ENCODE assay signal across 22 cellular contexts in genomic region chr14:36183402-36183801, GRCh38. TPM values are rescaled to one million over a fixed set of nuclear protein-coding genes. Genes with fewer than 3 reads are reported as not detected.
DNase-seq lines count a peak whose midpoint lies in the region; ATAC-seq, FAIRE-seq and TF ChIP-seq lines count a peak whose summit lies in the region.
"Had no signal": no experiment of that assay in that cellular context is flagged by ENCODE, and none has a peak within 500 bp of the region (broad histone marks: within the 10 kb centered on the region; RNA-seq: fewer than 3 reads in every experiment).

No MANE protein-coding gene starts in this region.

- no peak overlapping the region for H4K8ac ChIP-seq in H9 (replicated peaks; ENCODE audit: insufficient read length, low read depth, low read length)

- H3K27ac Mint-ChIP-seq in H9 = no peak overlapping the region
- no peak overlapping the region for H3K27ac Mint-ChIP-seq in activated CD4-positive, alpha-beta memory T cell treated with anti-CD3 and anti-CD28 coated beads for 36 hours
- H3K27ac Mint-ChIP-seq: CD4-positive, alpha-beta memory T cell had no signal

- no peaks in the 10 kb centered on the region for H3K79me1 ChIP-seq in H9 (ENCODE audit: insufficient read depth, low read depth, low read length, poor library complexity, severe bottlenecking)

- H3K56ac ChIP-seq in H9 (ENCODE audit: insufficient read length, low read depth, low read length) = no peak overlapping the region

- no peak overlapping the region for H3K14ac ChIP-seq in H9 (ENCODE audit: insufficient read depth, low read length)

- DNase-seq in HepG2 (ENCODE audit: low spot score) = no peak
- no peak for DNase-seq in right lobe of liver
- peak; percentile 23 for DNase-seq in bronchial epithelial cell (ENCODE audit: low read depth)
- DNase-seq in thyroid gland = no peak
- DNase-seq in H9 = no peak
- DNase-seq in activated CD4-positive, alpha-beta memory T cell treated with anti-CD3 and anti-CD28 coated beads for 36 hours = no peak
- DNase-seq: 8988T; C1 segment of cervical spinal cord; Calu3; CD4-positive, alpha-beta memory T cell; COR-L47; DMS53; DMS79 treated with DMSO at 0.1 percent for 48 hours; GF-D8; GOT3; HCEC 1CT had no signal

- POLR2A ChIA-PET in HepG2 (lab: Yijun Ruan, JAX) = no interaction called here
- POLR2A ChIA-PET in activated CD4-positive, alpha-beta memory T cell treated with anti-CD3 and anti-CD28 coated beads for 36 hours (lab: Charles Lee) = no interaction called here

- no peaks in the 10 kb centered on the region for H3K4me1 Mint-ChIP-seq in H9
- no peaks in the 10 kb centered on the region for H3K4me1 Mint-ChIP-seq in activated CD4-positive, alpha-beta memory T cell treated with anti-CD3 and anti-CD28 coated beads for 36 hours (ENCODE audit: low read depth)
- H3K4me1 Mint-ChIP-seq: CD4-positive, alpha-beta memory T cell had no signal

- H3K27me3 ChIP-seq in HepG2 (ENCODE audit: control insufficient read depth in 1 of 2, insufficient read depth in 2 of 2, low read length in 2 of 2) (peaks cover 0 to 17% of the 10 kb centered on the region in 2 experiments; a peak in 1 of 5 replicates), right lobe of liver (no peaks in the 10 kb centered on the region), bronchial epithelial cell (ENCODE audit: control insufficient read depth, insufficient read depth, low read length) (no peaks in the 10 kb centered on the region), thyroid gland (no peaks in the 10 kb centered on the region), H9 (ENCODE audit: insufficient read depth, low read length) (no peaks in the 10 kb centered on the region)

- H4K20me1 ChIP-seq in HepG2 (ENCODE audit: insufficient read depth, low read length) (no peaks in the 10 kb centered on the region), H9 (ENCODE audit: control insufficient read depth, insufficient read depth, insufficient read length) (no peaks in the 10 kb centered on the region)

- H3K27ac ChIP-seq in HepG2 (ENCODE audit: extremely low read length, insufficient read depth, low read length) (no peak overlapping the region), right lobe of liver (no peak overlapping the region), thyroid gland (peak overlapping the region in 2 of 3 donors; percentile 6 to 37), H9 (ENCODE audit: insufficient read length, low read depth, low read length) (no peak overlapping the region)

- H3K9ac ChIP-seq in HepG2 (ENCODE audit: insufficient read depth, low read depth, low read length) (no peak overlapping the region), H9 (ENCODE audit: extremely low read depth, insufficient read length, low read length) (no peak overlapping the region)

- no peak overlapping the region for H3K18ac ChIP-seq in H9 (ENCODE audit: insufficient read length, low read depth, low read length)

- H3K4me3 ChIP-seq in HepG2 (replicated peaks in 1 of 3; ENCODE audit: insufficient read depth in 1 of 3, low read depth in 2 of 3, low read length in 3 of 3) = no peak overlapping the region
- no peak overlapping the region for H3K4me3 ChIP-seq in right lobe of liver
- H3K4me3 ChIP-seq in bronchial epithelial cell (ENCODE audit: low read depth, low read length) = no peak overlapping the region
- H3K4me3 ChIP-seq in thyroid gland (replicated peaks in 1 of 3) = no peak overlapping the region

- H3K36me3 Mint-ChIP-seq in H9 (ENCODE audit: insufficient read depth in 1 of 3, low read depth in 3 of 3) = peaks cover 2 to 14% (median 5%) of the 10 kb centered on the region in 3 experiments; a peak in 5 of 7 replicates
- no peaks in the 10 kb centered on the region for H3K36me3 Mint-ChIP-seq in activated CD4-positive, alpha-beta memory T cell treated with anti-CD3 and anti-CD28 coated beads for 36 hours
- H3K36me3 Mint-ChIP-seq: CD4-positive, alpha-beta memory T cell had no signal

- no peak overlapping the region for H2BK20ac ChIP-seq in H9 (ENCODE audit: low read depth, low read length, poor library complexity, severe bottlenecking)

- intact Hi-C loops in HepG2 (cut with micrococcal nuclease; ENCODE audit: unreplicated experiment) (no loop called here), right lobe of liver (cut with DNase I) (no loop called here), thyroid gland (cut with DNase I) (no loop called here)
- intact Hi-C loops in activated CD4-positive, alpha-beta memory T cell treated with anti-CD3 and anti-CD28 coated beads for 36 hours (cut with micrococcal nuclease) = no loop called here

- no peaks in the 10 kb centered on the region for H3K4me1 ChIP-seq in HepG2 (ENCODE audit: insufficient read depth, low read length)
- no peaks in the 10 kb centered on the region for H3K4me1 ChIP-seq in right lobe of liver
- H3K4me1 ChIP-seq in thyroid gland = peaks cover 8 to 20% of the 10 kb centered on the region in 2 donors
- no peaks in the 10 kb centered on the region for H3K4me1 ChIP-seq in H9 (ENCODE audit: insufficient read depth, low read length)

- no peak overlapping the region for H3K23ac ChIP-seq in H9 (ENCODE audit: insufficient read length, low read depth, low read length)

- BruUV-seq in HepG2 (replicated peaks; lab: Mats Ljungman, UMichigan) = no TSS peak

- CTCF ChIA-PET in HepG2 (lab: Yijun Ruan, JAX; ENCODE audit: low intra/inter-chr PET ratio, low total read pairs) = interaction anchor here (0.7 kb wide), 1 partner anchor 189 kb away, joined by 3 read pairs; no protein-coding TSS in a partner anchor
- CTCF ChIA-PET in activated CD4-positive, alpha-beta memory T cell treated with anti-CD3 and anti-CD28 coated beads for 36 hours (lab: Charles Lee) = no interaction called here

- no peak for TF ChIP-seq CTCF in HepG2 (CRISPR knock-in tag; IDR thresholded peaks at IDR 0.05)
- TF ChIP-seq CTCF in right lobe of liver (IDR thresholded peaks at IDR 0.05) = no peak
- no peak for TF ChIP-seq CTCF in bronchial epithelial cell (IDR thresholded peaks at IDR 0.05; ENCODE audit: insufficient read depth, low read length, severe bottlenecking)
- TF ChIP-seq CTCF in thyroid gland (IDR thresholded peaks at IDR 0.05) = no peak
- TF ChIP-seq CTCF in H9 (conservative IDR thresholded peaks at IDR 0.05) = no peak

- H3K27me3 Mint-ChIP-seq in H9 (ENCODE audit: low read depth) = no peaks in the 10 kb centered on the region
- H3K27me3 Mint-ChIP-seq in activated CD4-positive, alpha-beta memory T cell treated with anti-CD3 and anti-CD28 coated beads for 36 hours = peaks cover 4% of the 10 kb centered on the region

- peaks cover 21 to 24% of the 10 kb centered on the region in 2 experiments for H3K9me3 Mint-ChIP-seq in H9
- no peaks in the 10 kb centered on the region for H3K9me3 Mint-ChIP-seq in activated CD4-positive, alpha-beta memory T cell treated with anti-CD3 and anti-CD28 coated beads for 36 hours

- in situ Hi-C loops in HepG2 (cut with HindIII; ENCODE audit: extremely low pct_ligation_motif_present, low pct_unique_long_range_greater_than_20kb) = no loop called here

- H3T11ph ChIP-seq in H9 (ENCODE audit: low read length) = no peak overlapping the region

- no peak for ATAC-seq in HepG2
- ATAC-seq in right lobe of liver = no peak

- no peaks in the 10 kb centered on the region for H3K23me2 ChIP-seq in H9 (ENCODE audit: insufficient read length, low read depth, low read length, poor library complexity, severe bottlenecking)

- no peak overlapping the region for H4K5ac ChIP-seq in H9 (ENCODE audit: insufficient read length, low read depth, low read length)

- H3K36me3 ChIP-seq in HepG2 (replicated peaks in 1 of 2; ENCODE audit: control insufficient read depth in 1 of 2, insufficient read depth in 2 of 2, low read length in 2 of 2) (no peaks in the 10 kb centered on the region), right lobe of liver (no peaks in the 10 kb centered on the region), bronchial epithelial cell (ENCODE audit: control insufficient read depth, insufficient read depth, low read length) (no peaks in the 10 kb centered on the region), thyroid gland (no peaks in the 10 kb centered on the region)

- H4K91ac ChIP-seq in H9 (ENCODE audit: insufficient read length, low read depth, low read length) = no peak overlapping the region

- no peak overlapping the region for H2BK15ac ChIP-seq in H9 (ENCODE audit: low read depth, low read length)

- FAIRE-seq in HepG2 (lab: Jason Lieb, UNC) (no peak), bronchial epithelial cell (lab: Jason Lieb, UNC) (no peak)
- FAIRE-seq: GM12891, H54 had no signal

- no peak overlapping the region for H2BK12ac ChIP-seq in H9 (ENCODE audit: insufficient read length, low read depth, low read length)

- no peak overlapping the region for H3K4ac ChIP-seq in H9 (ENCODE audit: low read depth, low read length)

- H2AFZ ChIP-seq in HepG2 (ENCODE audit: low read length) (no peak overlapping the region), H9 (ENCODE audit: low read length) (no peak overlapping the region)

- TF ChIP-seq POLR2A in HepG2 (IDR thresholded peaks at IDR 0.05; ENCODE audit: insufficient read depth in 1 of 2, low read depth in 2 of 2, low read length in 2 of 2) (no peak), right lobe of liver (IDR thresholded peaks at IDR 0.05) (no peak), thyroid gland (IDR thresholded peaks at IDR 0.05) (no peak)

- H2BK5ac ChIP-seq in H9 (ENCODE audit: insufficient read length, low read length) = no peak overlapping the region

- H2BK120ac ChIP-seq in H9 (ENCODE audit: low read depth, low read length, poor library complexity, severe bottlenecking) = no peak overlapping the region

- WGBS in HepG2 (ENCODE audit: low lambda C conversion rate) = 6% methylated on average over 3 of the region's 3 CpGs
- 56% methylated on average over 3 of the region's 3 CpGs for WGBS in right lobe of liver (ENCODE audit: insufficient coverage, low coverage, low lambda C conversion rate, missing lambda C conversion rate)
- WGBS in thyroid gland, 2 donors = 55 to 79% methylated on average over 3 of the region's 3 CpGs
- WGBS in H9 (ENCODE audit: extremely low coverage, insufficient read length, low lambda C conversion rate) = no CpG with 5 or more reads among the region's 3 CpGs

- no peak for TF ChIP-seq RAD21 in HepG2 (CRISPR knock-in tag; IDR thresholded peaks at IDR 0.05)

- H3K79me2 ChIP-seq in HepG2 (ENCODE audit: insufficient read depth, low read length) = no peaks in the 10 kb centered on the region
- no peaks in the 10 kb centered on the region for H3K79me2 ChIP-seq in H9 (ENCODE audit: insufficient read depth, low read length)

- no peak overlapping the region for H3K4me3 Mint-ChIP-seq in H9
- no peak overlapping the region for H3K4me3 Mint-ChIP-seq in activated CD4-positive, alpha-beta memory T cell treated with anti-CD3 and anti-CD28 coated beads for 36 hours
- H3K4me3 Mint-ChIP-seq: CD4-positive, alpha-beta memory T cell had no signal

- TF ChIP-seq EP300 in HepG2 (IDR thresholded peaks at IDR 0.05; ENCODE audit: low read depth in 2 of 2, low read length in 2 of 2) (no peak), HepG2 (CRISPR knock-in tag; IDR thresholded peaks at IDR 0.05; ENCODE audit: borderline replicate concordance) (no peak)

- peaks cover 9% of the 10 kb centered on the region; the same call in 1 of the 2 replicates for H3K9me3 ChIP-seq in HepG2 (ENCODE audit: low read length)
- no peaks in the 10 kb centered on the region for H3K9me3 ChIP-seq in right lobe of liver
- H3K9me3 ChIP-seq in thyroid gland = no peaks in the 10 kb centered on the region
- H3K9me3 ChIP-seq in H9 (ENCODE audit: control insufficient read depth, low read depth, low read length) = no peaks in the 10 kb centered on the region

- H3K4me2 ChIP-seq in HepG2 (ENCODE audit: low read depth, low read length) = no peak overlapping the region
- no peak overlapping the region for H3K4me2 ChIP-seq in H9 (ENCODE audit: insufficient read depth, insufficient read length, low read length)

- no peak overlapping the region for H2AK5ac ChIP-seq in H9 (ENCODE audit: insufficient read length, low read length)

RNA-seq across cellular contexts. Expression of gene PTCSC3, which starts 6.9 kb away (rescaled TPM):
- not detected in 2 replicates for total RNA-seq in HepG2 (2016; rRNA removed; fragmentation: Illumina TruSeq; extraction: Trizol)
- total RNA-seq in HepG2 (2016; cell fraction: cytosol; rRNA removed; fragmentation: Illumina TruSeq; extraction: Trizol; ENCODE audit: low read depth) = not detected in 2 replicates
- total RNA-seq in HepG2 (2016; cell fraction: insoluble cytoplasmic fraction; rRNA removed; fragmentation: Illumina TruSeq; extraction: Trizol) = not detected in 2 replicates
- total RNA-seq in HepG2 (2016; cell fraction: membrane; rRNA removed; fragmentation: Illumina TruSeq; extraction: Trizol) = not detected in 2 replicates
- total RNA-seq in HepG2 (2016; cell fraction: nucleus; rRNA removed; fragmentation: Illumina TruSeq; extraction: Trizol) = not detected in 2 replicates
- polyA plus RNA-seq in HepG2 (2011; rRNA removed) = not detected in 2 replicates
- not detected in 2 replicates for polyA plus RNA-seq in HepG2 (2011; cell fraction: cytosol; rRNA removed)
- polyA plus RNA-seq in HepG2 (2011; cell fraction: nucleus; rRNA removed) = not detected in 2 replicates
- not detected in 2 replicates for polyA plus RNA-seq in HepG2 (2012)
- not detected in 2 replicates for polyA plus RNA-seq in HepG2 (2016; cell fraction: cytosol; fragmentation: Illumina TruSeq; extraction: Trizol; ENCODE audit: low read depth)
- not detected in 2 replicates for polyA plus RNA-seq in HepG2 (2016; cell fraction: insoluble cytoplasmic fraction; fragmentation: Illumina TruSeq; extraction: Trizol; ENCODE audit: low read depth)
- polyA plus RNA-seq in HepG2 (2016; cell fraction: membrane; fragmentation: Illumina TruSeq; extraction: Trizol; ENCODE audit: low read depth) = not detected in 2 replicates
- not detected in 2 replicates for polyA plus RNA-seq in HepG2 (2016; cell fraction: nucleus; fragmentation: Illumina TruSeq; extraction: Trizol; ENCODE audit: insufficient read depth, low read depth)
- not detected in 2 replicates for polyA minus RNA-seq in HepG2 (2011; rRNA and poly(A)+ RNA removed; ENCODE audit: low replicate concordance)
- not detected in 2 replicates for polyA minus RNA-seq in HepG2 (2011; cell fraction: cytosol; rRNA and poly(A)+ RNA removed)
- polyA minus RNA-seq in HepG2 (2011; cell fraction: nucleus; rRNA and poly(A)+ RNA removed) = not detected in 2 replicates
- not detected for total RNA-seq in right lobe of liver
- not detected in 2 replicates for total RNA-seq in bronchial epithelial cell
- total RNA-seq in thyroid gland = 10 to 100 TPM; 20.6 to 42.0 (median 29.3) TPM
- total RNA-seq in H9 (2021) = not detected in 2 replicates
- not detected for total RNA-seq in activated CD4-positive, alpha-beta memory T cell treated with anti-CD3 and anti-CD28 coated beads for 36 hours
- total RNA-seq: A673; Calu3; CD4-positive, alpha-beta memory T cell; Daoy; G401 had no signal
- polyA plus RNA-seq: BJ; CD4-positive, alpha-beta memory T cell had no signal

Comparison
In these comparisons a context has a peak if more than half of its experiments do, and no peak if none do; other contexts are left out.
1. H3K27ac ChIP-seq: peak in thyroid gland (2 of 3); none in HepG2 (single experiment), right lobe of liver (0 of 3) and H9 (single experiment).
2. RNA of gene PTCSC3, which starts 6.9 kb away (total RNA-seq): 20.6 to 42.0 TPM in thyroid gland; not detected in HepG2, not detected in right lobe of liver, not detected in bronchial epithelial cell, not detected in H9 and not detected in activated CD4-positive, alpha-beta memory T cell treated with anti-CD3 and anti-CD28 coated beads for 36 hours; every median in the first group is over 10 times any median in the second.